Comparison of ENCODE assay signal across 1 cellular context in genomic region chr5:167412506-167412905, GRCh38.
TF ChIP-seq lines count a peak whose summit lies in the region.

No MANE protein-coding gene starts in this region.

TF ChIP-seq in HepG2, 621 proteins besides CTCF, POLR2A, EP300 and RAD21 (continued from another document):
- TF ChIP-seq, protein P1, sequence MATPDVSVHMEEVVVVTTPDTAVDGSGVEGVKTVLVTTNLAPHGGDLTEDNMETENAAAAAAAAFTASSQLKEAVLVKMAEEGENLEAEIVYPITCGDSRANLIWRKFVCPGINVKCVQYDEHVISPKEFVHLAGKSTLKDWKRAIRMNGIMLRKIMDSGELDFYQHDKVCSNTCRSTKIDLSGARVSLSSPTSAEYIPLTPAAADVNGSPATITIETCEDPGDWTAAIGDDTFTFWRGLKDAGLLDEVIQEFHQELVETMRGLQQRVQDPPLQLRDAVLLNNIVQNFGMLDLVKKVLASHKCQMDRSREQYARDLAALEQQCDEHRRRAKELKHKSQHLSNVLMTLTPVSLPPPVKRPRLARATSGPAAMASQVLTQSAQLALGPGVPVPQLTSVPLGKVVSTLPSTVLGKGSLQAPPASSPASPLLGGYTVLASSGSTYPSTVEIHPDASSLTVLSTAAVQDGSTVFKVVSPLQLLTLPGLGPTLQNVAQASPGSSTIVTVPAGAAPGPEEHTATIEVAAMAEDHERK (CRISPR knock-in tag; IDR thresholded peaks at IDR 0.05; ENCODE audit: low read depth): no peak
- TF ChIP-seq REST (IDR thresholded peaks at IDR 0.05; ENCODE audit: borderline replicate concordance in 1 of 2, low read depth in 1 of 2, low read length in 2 of 2): no peak
- TF ChIP-seq, protein P2, sequence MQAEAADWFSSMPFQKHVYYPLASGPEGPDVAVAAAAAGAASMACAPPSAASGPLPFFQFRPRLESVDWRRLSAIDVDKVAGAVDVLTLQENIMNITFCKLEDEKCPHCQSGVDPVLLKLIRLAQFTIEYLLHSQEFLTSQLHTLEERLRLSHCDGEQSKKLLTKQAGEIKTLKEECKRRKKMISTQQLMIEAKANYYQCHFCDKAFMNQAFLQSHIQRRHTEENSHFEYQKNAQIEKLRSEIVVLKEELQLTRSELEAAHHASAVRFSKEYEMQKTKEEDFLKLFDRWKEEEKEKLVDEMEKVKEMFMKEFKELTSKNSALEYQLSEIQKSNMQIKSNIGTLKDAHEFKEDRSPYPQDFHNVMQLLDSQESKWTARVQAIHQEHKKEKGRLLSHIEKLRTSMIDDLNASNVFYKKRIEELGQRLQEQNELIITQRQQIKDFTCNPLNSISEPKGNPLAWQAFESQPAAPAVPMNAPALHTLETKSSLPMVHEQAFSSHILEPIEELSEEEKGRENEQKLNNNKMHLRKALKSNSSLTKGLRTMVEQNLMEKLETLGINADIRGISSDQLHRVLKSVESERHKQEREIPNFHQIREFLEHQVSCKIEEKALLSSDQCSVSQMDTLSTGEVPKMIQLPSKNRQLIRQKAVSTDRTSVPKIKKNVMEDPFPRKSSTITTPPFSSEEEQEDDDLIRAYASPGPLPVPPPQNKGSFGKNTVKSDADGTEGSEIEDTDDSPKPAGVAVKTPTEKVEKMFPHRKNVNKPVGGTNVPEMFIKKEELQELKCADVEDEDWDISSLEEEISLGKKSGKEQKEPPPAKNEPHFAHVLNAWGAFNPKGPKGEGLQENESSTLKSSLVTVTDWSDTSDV (CRISPR knock-in tag; IDR thresholded peaks at IDR 0.05): no peak
- TF ChIP-seq, protein P3, sequence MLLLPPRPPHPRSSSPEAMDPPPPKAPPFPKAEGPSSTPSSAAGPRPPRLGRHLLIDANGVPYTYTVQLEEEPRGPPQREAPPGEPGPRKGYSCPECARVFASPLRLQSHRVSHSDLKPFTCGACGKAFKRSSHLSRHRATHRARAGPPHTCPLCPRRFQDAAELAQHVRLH (CRISPR knock-in tag; IDR thresholded peaks at IDR 0.05; ENCODE audit: borderline replicate concordance, low read depth): no peak
